Comparison of ENCODE assay signal across 8 cellular contexts in genomic region chr15:90232941-90233700, GRCh38. TPM values are rescaled to one million over a fixed set of nuclear protein-coding genes. Genes with fewer than 3 reads are reported as not detected.
A peak's percentile ranks its signal among the peaks of the same experiment; 100 is the strongest.
DNase-seq lines count a peak whose midpoint lies in the region; ATAC-seq and TF ChIP-seq lines count a peak whose summit lies in the region.

No MANE protein-coding gene starts in this region.

- H3K79me1 ChIP-seq in neuronal stem cell (ENCODE audit: low read depth, low read length) = no peaks in the 10 kb centered on the region

- no peaks in the 10 kb centered on the region for H3K9me3 ChIP-seq in NT2/D1 (ENCODE audit: insufficient read depth, low read length)
- H3K9me3 ChIP-seq in neuronal stem cell (replicated peaks in 1 of 2; ENCODE audit: control insufficient read depth in 2 of 2, insufficient read depth in 1 of 2, low read depth in 1 of 2, low read length in 2 of 2) = no peaks in the 10 kb centered on the region
- no peaks in the 10 kb centered on the region for H3K9me3 ChIP-seq in tibial nerve

- H3K36me3 ChIP-seq in NT2/D1 (ENCODE audit: insufficient read depth, insufficient read length, low read length) = peaks cover 45% of the 10 kb centered on the region
- peaks cover 22 to 42% of the 10 kb centered on the region in 2 donors for H3K36me3 ChIP-seq in neuronal stem cell (replicated peaks in 1 of 2; ENCODE audit: control insufficient read depth in 2 of 2, insufficient read depth in 2 of 2, low read length in 2 of 2)
- H3K36me3 ChIP-seq in tibial nerve = peaks cover 0 to 61% (median 3%) of the 10 kb centered on the region in 3 donors

- H2AFZ ChIP-seq in neuronal stem cell (ENCODE audit: low read length) = peak overlapping the region; percentile 98

- no peak overlapping the region for H2BK120ac ChIP-seq in neuronal stem cell (ENCODE audit: low read depth, low read length)

- DNase-seq in A172 (ENCODE audit: low spot score) (peak; percentile 51), NT2/D1 (ENCODE audit: low read depth, low spot score) (peak; percentile 51), activated T-helper 1 cell treated with Interleukin-2 at 50 U/mL for 16 hours (ENCODE audit: low read depth) (peak; percentile 38), fibroblast of the conjunctiva (ENCODE audit: low read depth) (peak; percentile 17), neuronal stem cell (ENCODE audit: low spot score) (peak; percentile 49), tibial nerve (ENCODE audit: low spot score in 2 of 2) (peak in 1 of 2 donors; percentile 53)

- H3K18ac ChIP-seq in neuronal stem cell (ENCODE audit: low read length) = peak overlapping the region; percentile 90

- H3K4ac ChIP-seq in neuronal stem cell (ENCODE audit: low read length) = no peak overlapping the region

- H2BK5ac ChIP-seq in neuronal stem cell (ENCODE audit: low read length) = peak overlapping the region; percentile 44

- H2BK12ac ChIP-seq in neuronal stem cell (ENCODE audit: low read length) = no peak overlapping the region

- H3K4me3 ChIP-seq in NT2/D1 (ENCODE audit: insufficient read length, low read depth) = peak overlapping the region; percentile 81
- H3K4me3 ChIP-seq in neuronal stem cell (ENCODE audit: low read length in 2 of 2) = peak overlapping the region; percentile 78 to 90
- peak overlapping the region; percentile 54 to 87 (median 80) for H3K4me3 ChIP-seq in tibial nerve

- H3K9ac ChIP-seq in NT2/D1 (ENCODE audit: insufficient read length, low read depth) (peak overlapping the region; percentile 77), neuronal stem cell (ENCODE audit: low read depth, low read length, poor library complexity) (peak overlapping the region; percentile 83)

- H4K91ac ChIP-seq in neuronal stem cell (ENCODE audit: low read depth, low read length, poor library complexity) = no peak overlapping the region

- H3K27me3 ChIP-seq in NT2/D1 (ENCODE audit: insufficient read depth, insufficient read length) (no peaks in the 10 kb centered on the region), neuronal stem cell (ENCODE audit: control insufficient read depth in 3 of 3, insufficient read depth in 3 of 3, low read depth in 1 of 3, low read length in 3 of 3) (no peaks in the 10 kb centered on the region), tibial nerve (no peaks in the 10 kb centered on the region)

- TF ChIP-seq CTCF in tibial nerve (IDR thresholded peaks at IDR 0.05) = peak; percentile 42 to 72 (median 51)

- no peak overlapping the region for H3K14ac ChIP-seq in neuronal stem cell (ENCODE audit: low read length)

- WGBS in neuronal stem cell (ENCODE audit: extremely low coverage in 2 of 2, insufficient read length in 2 of 2, insufficient replicate concordance in 1 of 2), 2 donors = no CpG with 5 or more reads among the region's 30 CpGs
- WGBS in tibial nerve, 2 donors = 6 to 8% methylated on average over 13 to 25 of the region's 30 CpGs

- TF ChIP-seq EP300 in tibial nerve (IDR thresholded peaks at IDR 0.05) = no peak

- ATAC-seq in GM18498 (IDR thresholded peaks at IDR 0.05; ENCODE audit: unreplicated experiment) = peak; percentile 28
- ATAC-seq in HG02973 (IDR thresholded peaks at IDR 0.05; ENCODE audit: unreplicated experiment) = peak; percentile 27

- no peak overlapping the region for H2BK15ac ChIP-seq in neuronal stem cell (ENCODE audit: low read length)

- H3K23ac ChIP-seq in neuronal stem cell (ENCODE audit: low read depth, low read length, poor library complexity) = peak overlapping the region; percentile 74

- H4K8ac ChIP-seq in neuronal stem cell (ENCODE audit: low read depth, low read length) = no peak overlapping the region

- H3K4me2 ChIP-seq in neuronal stem cell (ENCODE audit: insufficient read depth, low read length, poor library complexity, severe bottlenecking) = peak overlapping the region; percentile 92

- TF ChIP-seq POLR2A in tibial nerve (IDR thresholded peaks at IDR 0.05) = no peak

- H3K4me1 ChIP-seq in NT2/D1 (ENCODE audit: insufficient read depth, insufficient read length) (no peaks in the 10 kb centered on the region), neuronal stem cell (ENCODE audit: control insufficient read depth in 2 of 2, insufficient read depth in 1 of 2, low read depth in 1 of 2, low read length in 2 of 2) (peaks cover 2 to 5% of the 10 kb centered on the region in 2 donors), tibial nerve (peaks cover 0 to 41% (median 27%) of the 10 kb centered on the region in 4 donors)

- H3K27ac ChIP-seq in neuronal stem cell (replicated peaks; ENCODE audit: low read length) = no peak overlapping the region
- peak overlapping the region; percentile 52 to 96 (median 92) for H3K27ac ChIP-seq in tibial nerve

- no peak overlapping the region for H2AK5ac ChIP-seq in neuronal stem cell (ENCODE audit: low read depth, low read length)

RNA-seq across cellular contexts. Expression of gene CIB1, which starts 0.6 kb away (rescaled TPM):
- 35.1 and 52.7 TPM in 2 replicates for total RNA-seq in A172 (2014; rRNA removed; shearing (Covaris generic))
- 18.7 TPM for polyA plus RNA-seq in neuronal stem cell (2013, experiment 1 of 2)
- 18.6 TPM for polyA plus RNA-seq in neuronal stem cell (2013, experiment 2 of 2)
- total RNA-seq in tibial nerve = 10 to 100 TPM; 27.5 to 48.1 (median 37.8) TPM

RNA-seq across cellular contexts. Expression of gene GDPGP1, which starts 0.9 kb away (rescaled TPM):
- total RNA-seq in A172 (2014; rRNA removed; shearing (Covaris generic)) = 4.8 and 5.7 TPM in 2 replicates
- polyA plus RNA-seq in neuronal stem cell (2013, experiment 1 of 2) = 1.2 TPM
- 1.6 TPM for polyA plus RNA-seq in neuronal stem cell (2013, experiment 2 of 2)
- 1 to 10 TPM; 1.4 to 6.9 (median 4.9) TPM for total RNA-seq in tibial nerve

RNA-seq across cellular contexts. Expression of gene TTLL13, which starts 16.2 kb away (rescaled TPM):
- total RNA-seq in A172 (2014; rRNA removed; shearing (Covaris generic)) = not detected in 2 replicates
- polyA plus RNA-seq in neuronal stem cell (2013, experiment 1 of 2) = 0.32 TPM
- 0.10 TPM for polyA plus RNA-seq in neuronal stem cell (2013, experiment 2 of 2)
- under 1 TPM in 1 of 4 donors, not detected in 3; 0.60 TPM for total RNA-seq in tibial nerve

RNA-seq across cellular contexts. Expression of gene SEMA4B, which starts 32.0 kb away (rescaled TPM):
- total RNA-seq in A172 (2014; rRNA removed; shearing (Covaris generic)) = 17.1 and 33.8 TPM in 2 replicates
- 15.2 TPM for polyA plus RNA-seq in neuronal stem cell (2013, experiment 1 of 2)
- 15.6 TPM for polyA plus RNA-seq in neuronal stem cell (2013, experiment 2 of 2)
- total RNA-seq in tibial nerve = 100 to 1,000 TPM in 1 of 4 donors, 10 to 100 TPM in 3; 43.1 to 104 (median 59.0) TPM

RNA-seq across cellular contexts. Expression of gene NGRN, which starts 32.4 kb away (rescaled TPM):
- total RNA-seq in A172 (2014; rRNA removed; shearing (Covaris generic)) = 82.9 and 90.4 TPM in 2 replicates
- 106 TPM for polyA plus RNA-seq in neuronal stem cell (2013, experiment 1 of 2)
- polyA plus RNA-seq in neuronal stem cell (2013, experiment 2 of 2) = 104 TPM
- total RNA-seq in tibial nerve = 10 to 100 TPM; 70.1 to 90.0 (median 74.6) TPM
